1 cellular context compared by ENCODE assay signal in genomic region chr2:67845557-67846114, GRCh38.
TF ChIP-seq lines count a peak whose summit lies in the region.

No MANE protein-coding gene starts in this region.

TF ChIP-seq in GM23338, 12 proteins besides CTCF, POLR2A, EP300 and RAD21 (continued from another document):
- TF ChIP-seq ETS1 (IDR thresholded peaks at IDR 0.05), result no peak
